In the genomic region with DNA sequence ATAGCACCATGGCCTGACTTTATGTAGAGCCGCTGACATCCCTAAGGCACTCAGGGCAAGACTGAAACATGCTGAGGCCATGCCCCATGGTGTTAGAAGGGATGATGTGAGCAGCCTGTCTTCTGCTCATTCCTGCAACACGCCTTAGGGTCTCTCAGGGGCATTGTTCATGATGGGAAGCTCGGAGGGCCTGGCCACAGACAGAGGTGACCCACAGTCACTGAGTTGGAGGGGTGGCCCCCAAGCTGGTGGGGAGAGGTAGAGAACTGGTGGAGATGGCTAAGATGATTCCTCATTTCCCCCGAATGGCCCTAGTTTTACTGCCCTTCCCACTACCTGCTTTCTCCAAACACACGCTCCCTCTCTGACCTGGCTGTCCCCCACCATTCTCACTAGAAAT, we compare ENCODE assay signal across 17 cellular contexts.
"Had no signal": no experiment of that assay in that cellular context is flagged by ENCODE, and none has a peak within 500 bp of the region (broad histone marks: within the 10 kb centered on the region; RNA-seq: fewer than 3 reads in every experiment).

No MANE protein-coding gene starts in this region.

- H3K9me3 ChIP-seq: mucosa of descending colon, prostate gland, sigmoid colon, testis had no signal

- H3K4me3 ChIP-seq: dorsolateral prefrontal cortex, lung, mucosa of descending colon, prostate gland, right atrium auricular region, sigmoid colon, testis, tibial artery had no signal

- ATAC-seq: mucosa of descending colon; stimulated activated effector memory CD8-positive, alpha-beta T cell treated with anti-CD3 and anti-CD28 coated beads, Interleukin-12 subunit alpha, Interleukin-12 subunit beta, amount 100 ng/mL, for 72 hours had no signal

- DNase-seq: cortex of kidney; dorsolateral prefrontal cortex; effector CD4-positive, alpha-beta T cell; kidney; mucosa of descending colon; naive B cell; sigmoid colon; stimulated activated CD4-positive, alpha-beta T cell treated with anti-CD3 and anti-CD28 coated beads, Interleukin-2, amount 100 ng/mL, for 24 hours; stimulated activated CD4-positive, alpha-beta T cell treated with anti-CD3 and anti-CD28 coated beads, Interleukin-4, amount 100 ng/mL, for 24 hours; stimulated activated naive CD4-positive, alpha-beta T cell treated with Interleukin-2 at 50 U/mL for 16 hours; substantia nigra; testis had no signal

- H3K36me3 ChIP-seq: prostate gland, right atrium auricular region, sigmoid colon, tibial artery had no signal

- H3K27ac ChIP-seq: dorsolateral prefrontal cortex, prostate gland, right atrium auricular region, sigmoid colon, testis, tibial artery had no signal

- H3K27me3 ChIP-seq: testis had no signal
